In the genomic region with DNA sequence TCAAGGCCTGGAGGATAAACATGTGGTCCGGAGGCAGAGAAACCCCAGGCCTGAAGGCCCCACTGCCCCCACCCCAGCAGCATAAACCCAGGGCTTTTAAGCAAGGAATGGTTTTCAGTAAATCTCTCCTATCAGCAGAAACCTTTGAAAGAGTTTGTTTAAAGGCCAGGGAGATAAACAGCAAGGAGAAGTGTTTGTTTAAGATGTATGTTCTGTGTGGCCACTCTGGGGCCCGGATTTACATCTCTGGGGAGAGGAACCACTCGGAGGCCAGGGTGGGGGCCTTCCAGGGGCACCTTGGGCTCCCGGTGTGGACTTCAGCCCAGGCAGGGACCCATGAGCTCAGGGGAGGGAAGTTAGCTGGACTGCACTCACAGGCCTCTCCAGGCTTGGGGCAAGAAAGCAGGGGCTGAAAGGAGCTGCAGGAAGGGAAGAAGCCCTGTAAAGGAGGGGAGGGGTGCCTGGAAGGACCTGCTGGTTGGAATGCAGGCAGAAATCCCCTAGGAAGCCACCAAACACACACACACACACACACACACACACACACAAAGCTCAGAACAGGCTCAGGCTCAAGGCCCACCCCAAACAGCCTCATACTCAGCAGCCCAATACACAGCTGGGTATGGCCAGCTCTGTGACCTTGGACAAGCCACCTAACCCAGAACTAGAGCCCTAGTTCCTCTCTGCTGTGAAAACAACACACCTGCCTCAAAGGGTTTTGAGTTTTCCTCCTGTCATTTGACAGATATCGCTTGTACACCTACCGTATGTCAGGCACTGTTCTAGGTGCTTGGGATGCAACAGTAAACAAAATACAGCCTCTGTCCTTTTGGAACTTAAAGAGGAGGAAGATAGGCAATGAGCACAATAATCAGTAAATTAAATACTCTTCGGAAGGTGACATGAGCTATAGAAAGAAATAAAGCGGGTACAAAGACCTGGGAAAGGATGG, we compare ENCODE assay signal across 1 cellular context.
TF ChIP-seq lines count a peak whose summit lies in the region.

No MANE protein-coding gene starts in this region.

TF ChIP-seq in HepG2, 621 proteins besides CTCF, POLR2A, EP300 and RAD21 (continued from another document):
- TF ChIP-seq MXD3 (CRISPR knock-in tag; IDR thresholded peaks at IDR 0.05) (no peak), ZNF235 (CRISPR knock-in tag; IDR thresholded peaks at IDR 0.05; ENCODE audit: borderline replicate concordance) (peak; percentile 35; the same call in 1 of the 2 replicates), ZNF572 (CRISPR knock-in tag; IDR thresholded peaks at IDR 0.05) (no peak), SPEN (CRISPR knock-in tag; IDR thresholded peaks at IDR 0.05; ENCODE audit: low read depth) (peak; percentile 60; the same call in 1 of the 2 replicates), NFRKB (IDR thresholded peaks at IDR 0.05) (no peak), KDM4B (CRISPR knock-in tag; IDR thresholded peaks at IDR 0.05) (peak; percentile 93), ZNF468 (CRISPR knock-in tag; IDR thresholded peaks at IDR 0.05) (no peak), ZNF318 (CRISPR knock-in tag; IDR thresholded peaks at IDR 0.05) (peak; percentile 39; the same call in 1 of the 2 replicates), BRD4 (CRISPR knock-in tag; IDR thresholded peaks at IDR 0.05) (0 out of 2 replicates have a peak, but pooled peaks have one; percentile 47), PHF20 (CRISPR knock-in tag; IDR thresholded peaks at IDR 0.05) (peak; percentile 41; the same call in 1 of the 2 replicates), ZNF17 (CRISPR knock-in tag; IDR thresholded peaks at IDR 0.05) (no peak), ZNF777 (CRISPR knock-in tag; IDR thresholded peaks at IDR 0.05) (no peak), ZNF496 (CRISPR knock-in tag; IDR thresholded peaks at IDR 0.05; ENCODE audit: insufficient replicate concordance) (no peak), ZNF546 (CRISPR knock-in tag; conservative IDR thresholded peaks at IDR 0.05) (peak; percentile 49; the same call in 1 of the 2 replicates), U2AF1 (optimal IDR thresholded peaks at IDR 0.05; ENCODE audit: low read depth, low read length) (peak; percentile 40), ZFP36 (IDR thresholded peaks at IDR 0.05; ENCODE audit: borderline replicate concordance, low read depth, low read length, partially characterized antibody) (no peak), RARA (CRISPR knock-in tag; IDR thresholded peaks at IDR 0.05) (peak; percentile 85), ZNF530 (CRISPR knock-in tag; IDR thresholded peaks at IDR 0.05; ENCODE audit: low read depth) (no peak), KAT8 (CRISPR knock-in tag; IDR thresholded peaks at IDR 0.05) (peak; percentile 30; the same call in 1 of the 2 replicates)
